ENCODE assay signal across 8 cellular contexts in genomic region chr17:16492613-16493290, GRCh38. TPM values are rescaled to one million over a fixed set of nuclear protein-coding genes. Genes with fewer than 3 reads are reported as not detected.
DNase-seq lines count a peak whose midpoint lies in the region; ATAC-seq, FAIRE-seq and TF ChIP-seq lines count a peak whose summit lies in the region.

No MANE protein-coding gene starts in this region.

- peaks cover 2% of the 10 kb centered on the region for H3K4me1 Mint-ChIP-seq in T-helper 2 cell treated with Interferon-gamma antibody and Interleukin-4, amounts not matched to agents 5 μg/mL and 100 μg/mL, for 36 hours (ENCODE audit: low read depth)
- peaks cover 12% of the 10 kb centered on the region for H3K4me1 Mint-ChIP-seq in activated naive CD8-positive, alpha-beta T cell treated with anti-CD3 and anti-CD28 coated beads for 36 hours

- H3K36me3 Mint-ChIP-seq in T-helper 2 cell treated with Interferon-gamma antibody and Interleukin-4, amounts not matched to agents 5 μg/mL and 100 μg/mL, for 36 hours (ENCODE audit: low read depth), result no peaks in the 10 kb centered on the region
- no peaks in the 10 kb centered on the region for H3K36me3 Mint-ChIP-seq in activated naive CD8-positive, alpha-beta T cell treated with anti-CD3 and anti-CD28 coated beads for 36 hours

- intact Hi-C loops in right lobe of liver (cut with DNase I), result no loop called here
- intact Hi-C loops in testis (cut with DNase I; ENCODE audit: low total_unique reads), result no loop called here

- no peak for DNase-seq in T-helper 2 cell treated with Interferon-gamma antibody and Interleukin-4, amounts not matched to agents 5 μg/mL and 100 μg/mL, for 36 hours (ENCODE audit: low spot score)
- DNase-seq in T-helper 2 cell (no peak), right lobe of liver (no peak), testis (no peak), NCI-H1694 (lab: John Stamatoyannopoulos, UW) (no peak), substantia nigra (lab: John Stamatoyannopoulos, UW) (no peak), GM12891 (ENCODE audit: insufficient read length, low spot score) (no peak)
- DNase-seq in activated naive CD8-positive, alpha-beta T cell treated with anti-CD3 and anti-CD28 coated beads for 36 hours, result no peak

- no peak overlapping the region for H3K27ac ChIP-seq in right lobe of liver
- H3K27ac ChIP-seq in testis, result peak overlapping the region; percentile 59 to 66
- no peak overlapping the region for H3K27ac ChIP-seq in substantia nigra (ENCODE audit: low read depth, low read length, poor library complexity, severe bottlenecking)

- TF ChIP-seq POLR2A in right lobe of liver (IDR thresholded peaks at IDR 0.05), result no peak
- no peak for TF ChIP-seq POLR2A in testis (IDR thresholded peaks at IDR 0.05)
- TF ChIP-seq POLR2A in GM12891 (IDR thresholded peaks at IDR 0.05; ENCODE audit: low read depth, low read length), result no peak

- H3K36me3 ChIP-seq in right lobe of liver (no peaks in the 10 kb centered on the region), testis (ENCODE audit: low read depth, missing control alignments) (no peaks in the 10 kb centered on the region)

- no peak overlapping the region for H3K27ac Mint-ChIP-seq in T-helper 2 cell treated with Interferon-gamma antibody and Interleukin-4, amounts not matched to agents 5 μg/mL and 100 μg/mL, for 36 hours
- H3K27ac Mint-ChIP-seq in activated naive CD8-positive, alpha-beta T cell treated with anti-CD3 and anti-CD28 coated beads for 36 hours, result no peak overlapping the region

- peak overlapping the region; percentile 74 for H3K4me3 Mint-ChIP-seq in T-helper 2 cell treated with Interferon-gamma antibody and Interleukin-4, amounts not matched to agents 5 μg/mL and 100 μg/mL, for 36 hours
- H3K4me3 Mint-ChIP-seq in activated naive CD8-positive, alpha-beta T cell treated with anti-CD3 and anti-CD28 coated beads for 36 hours, result peak overlapping the region; percentile 68

- no peak for TF ChIP-seq CTCF in right lobe of liver (IDR thresholded peaks at IDR 0.05)
- TF ChIP-seq CTCF in testis (IDR thresholded peaks at IDR 0.05), result no peak

- WGBS in right lobe of liver (ENCODE audit: insufficient coverage, low coverage, low lambda C conversion rate, missing lambda C conversion rate), result 70% methylated on average over 2 of the region's 24 CpGs
- 66 to 70% methylated on average over 5 to 24 of the region's 24 CpGs for WGBS in testis, 2 donors

- H3K4me3 ChIP-seq in right lobe of liver, result peak overlapping the region; percentile 34 to 54 (median 42)
- H3K4me3 ChIP-seq in testis, result peak overlapping the region; percentile 54 to 56

- H3K4me1 ChIP-seq in right lobe of liver, result peaks cover 0 to 5% (median 0%) of the 10 kb centered on the region in 4 donors
- H3K4me1 ChIP-seq in testis, result peaks cover 36% of the 10 kb centered on the region

- FAIRE-seq in GM12891 (lab: Jason Lieb, UNC), result no peak

- H3K9me3 ChIP-seq in right lobe of liver (no peaks in the 10 kb centered on the region), testis (no peaks in the 10 kb centered on the region)

- H3K27me3 ChIP-seq in right lobe of liver (no peaks in the 10 kb centered on the region), testis (no peaks in the 10 kb centered on the region)

- ATAC-seq in right lobe of liver, result no peak

- H3K27me3 Mint-ChIP-seq in T-helper 2 cell treated with Interferon-gamma antibody and Interleukin-4, amounts not matched to agents 5 μg/mL and 100 μg/mL, for 36 hours (ENCODE audit: low read depth), result peaks cover 65% of the 10 kb centered on the region
- peaks cover 3% of the 10 kb centered on the region for H3K27me3 Mint-ChIP-seq in activated naive CD8-positive, alpha-beta T cell treated with anti-CD3 and anti-CD28 coated beads for 36 hours

- H3K9me3 Mint-ChIP-seq in T-helper 2 cell treated with Interferon-gamma antibody and Interleukin-4, amounts not matched to agents 5 μg/mL and 100 μg/mL, for 36 hours, result no peaks in the 10 kb centered on the region
- H3K9me3 Mint-ChIP-seq in activated naive CD8-positive, alpha-beta T cell treated with anti-CD3 and anti-CD28 coated beads for 36 hours, result no peaks in the 10 kb centered on the region

TF ChIP-seq in GM12891, 5 proteins besides CTCF, POLR2A, EP300 and RAD21:
- TF ChIP-seq PAX5 (IDR thresholded peaks at IDR 0.05; ENCODE audit: insufficient read depth, low read length, severe bottlenecking) (no peak), TAF1 (IDR thresholded peaks at IDR 0.05; ENCODE audit: low read depth, low read length) (no peak), POU2F2 (IDR thresholded peaks at IDR 0.05; ENCODE audit: low read depth, low read length) (no peak), SPI1 (IDR thresholded peaks at IDR 0.05; ENCODE audit: low read depth, low read length) (no peak), POLR2AphosphoS5 (IDR thresholded peaks at IDR 0.05; ENCODE audit: low read depth, low read length) (no peak)

RNA-seq across cellular contexts. Expression of gene LRRC75A, which starts 0.8 kb away (rescaled TPM):
- 1 to 10 TPM; 1.5 to 1.7 TPM for total RNA-seq in activated naive CD8-positive, alpha-beta T cell treated with anti-CD3 and anti-CD28 coated beads for 36 hours
- total RNA-seq in right lobe of liver (under 1 TPM; 0.12 to 0.62 (median 0.22) TPM), testis (10 to 100 TPM; 44.5 to 47.9 TPM)
- 39.1 TPM for polyA plus RNA-seq in testis (ENCODE audit: insufficient read depth, low read depth, low replicate concordance)
- 0.23 TPM for polyA plus RNA-seq in GM12891 (2012; ENCODE audit: low read depth, missing spikeins)

Comparison
In these comparisons a context has a peak if more than half of its experiments do, and no peak if none do; other contexts are left out.
1. H3K27ac ChIP-seq: peak in testis (2 of 2); none in right lobe of liver (0 of 3) and substantia nigra (single experiment).
2. RNA of gene LRRC75A, which starts 0.8 kb away (total RNA-seq): 44.5 to 47.9 TPM in testis; 1.5 to 1.7 TPM in activated naive CD8-positive, alpha-beta T cell treated with anti-CD3 and anti-CD28 coated beads for 36 hours and 0.12 to 0.62 TPM in right lobe of liver; every median in the first group is over 10 times any median in the second.